Comparison of ENCODE assay signal across 8 cellular contexts in the genomic region with DNA sequence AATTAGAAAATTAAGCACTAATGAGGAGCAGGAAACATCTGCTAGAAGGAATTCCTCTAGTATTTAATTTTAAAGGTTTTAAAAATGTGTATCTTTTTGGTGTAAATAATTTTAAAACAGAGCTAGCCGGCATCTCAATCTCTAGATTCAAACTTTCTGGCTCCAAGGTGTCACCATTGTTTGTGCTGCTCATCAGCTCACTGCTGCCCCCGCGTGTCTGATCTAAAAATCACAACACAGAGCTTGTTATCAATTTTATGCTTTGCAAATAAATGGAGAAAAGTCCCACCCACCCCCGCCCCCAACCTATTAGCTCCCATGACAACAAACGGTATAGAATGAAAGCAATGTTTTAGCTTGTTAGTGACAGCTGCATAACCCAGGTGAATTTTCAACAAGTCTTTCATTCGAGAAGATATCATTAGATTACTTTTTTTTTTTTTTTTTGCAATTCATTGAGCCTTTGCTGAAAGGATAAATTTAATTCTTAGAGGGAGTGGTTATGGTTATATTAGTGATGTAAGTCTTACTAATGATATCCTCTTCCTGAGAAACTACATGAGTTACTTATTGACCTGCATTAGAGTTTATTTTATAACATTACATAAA. TPM values are rescaled to one million over a fixed set of nuclear protein-coding genes. Genes with fewer than 3 reads are reported as not detected.
DNase-seq lines count a peak whose midpoint lies in the region; ATAC-seq lines count a peak whose summit lies in the region.

No MANE protein-coding gene starts in this region.

- no peak overlapping the region for H2AK5ac ChIP-seq in mesenchymal stem cell (ENCODE audit: low read length, severe bottlenecking)

- no peak overlapping the region for H3K4me2 ChIP-seq in mesenchymal stem cell (ENCODE audit: low read length, poor library complexity, severe bottlenecking)

- no peak overlapping the region for H2BK5ac ChIP-seq in mesenchymal stem cell (ENCODE audit: low read depth, low read length, poor library complexity, severe bottlenecking)

- no peak overlapping the region for H3K18ac ChIP-seq in mesenchymal stem cell (ENCODE audit: low read depth in 1 of 2, low read length in 2 of 2)

- H2BK15ac ChIP-seq in mesenchymal stem cell (ENCODE audit: low read depth, poor library complexity, severe bottlenecking): no peak overlapping the region

- H4K91ac ChIP-seq in mesenchymal stem cell (ENCODE audit: low read length): no peak overlapping the region

- no peak overlapping the region for H3K4ac ChIP-seq in mesenchymal stem cell (ENCODE audit: low read depth in 1 of 2, low read length in 2 of 2)

- H2BK120ac ChIP-seq in mesenchymal stem cell (ENCODE audit: low read depth, low read length): no peak overlapping the region

- peaks cover 8% of the 10 kb centered on the region in 2 donors for H3K4me1 Mint-ChIP-seq in effector memory CD8-positive, alpha-beta T cell (ENCODE audit: low read depth in 2 of 2)

- H3K9me3 Mint-ChIP-seq in effector memory CD8-positive, alpha-beta T cell: no peaks in the 10 kb centered on the region

- H3K23ac ChIP-seq in mesenchymal stem cell (ENCODE audit: low read length in 2 of 2): no peak overlapping the region

- H3K27ac ChIP-seq in mesenchymal stem cell (ENCODE audit: low read length, poor library complexity, severe bottlenecking): no peak overlapping the region

- H3K27me3 ChIP-seq in mesenchymal stem cell (ENCODE audit: control insufficient read depth in 1 of 2, insufficient read depth in 1 of 2, low read length in 2 of 2): no peaks in the 10 kb centered on the region

- no peak overlapping the region for H3K14ac ChIP-seq in mesenchymal stem cell (ENCODE audit: low read length in 2 of 2)

- H3K9me3 ChIP-seq in mesenchymal stem cell (ENCODE audit: control insufficient read depth, low read length): no peaks in the 10 kb centered on the region

- peak overlapping the region; percentile 90 to 92 for H3K4me3 Mint-ChIP-seq in effector memory CD8-positive, alpha-beta T cell

- H2BK12ac ChIP-seq in mesenchymal stem cell (ENCODE audit: low read length in 2 of 2): no peak overlapping the region

- H2AFZ ChIP-seq in mesenchymal stem cell (ENCODE audit: low read depth, low read length): no peak overlapping the region

- H3K36me3 ChIP-seq in mesenchymal stem cell (ENCODE audit: control insufficient read depth in 1 of 2, insufficient read depth in 2 of 2, low read depth in 1 of 2, low read length in 2 of 2): no peaks in the 10 kb centered on the region

- peak overlapping the region in 1 of 2 experiments; percentile 76 for H3K4me3 ChIP-seq in mesenchymal stem cell (ENCODE audit: insufficient read depth in 1 of 2, low read depth in 1 of 2, low read length in 2 of 2)

- peaks cover 5% of the 10 kb centered on the region for H3K36me3 Mint-ChIP-seq in effector memory CD8-positive, alpha-beta T cell (ENCODE audit: insufficient read depth)

- H3K4me1 ChIP-seq in mesenchymal stem cell (ENCODE audit: control insufficient read depth, insufficient read depth, low read depth, low read length): peaks cover 4% of the 10 kb centered on the region

- 0% methylated on average over 3 of the region's 6 CpGs for WGBS in mesenchymal stem cell

- H3K9ac ChIP-seq in mesenchymal stem cell (ENCODE audit: low read length): peak overlapping the region; percentile 89

- peaks cover 3 to 10% of the 10 kb centered on the region in 2 donors for H3K27me3 Mint-ChIP-seq in effector memory CD8-positive, alpha-beta T cell

- peak overlapping the region; percentile 83 to 93 for H3K27ac Mint-ChIP-seq in effector memory CD8-positive, alpha-beta T cell

- H3K79me1 ChIP-seq in mesenchymal stem cell (replicated peaks; ENCODE audit: low read length, poor library complexity, severe bottlenecking): no peaks in the 10 kb centered on the region

- H4K8ac ChIP-seq in mesenchymal stem cell (ENCODE audit: low read length): no peak overlapping the region

- ATAC-seq in effector memory CD8-positive, alpha-beta T cell (replicated peaks): peak; percentile 83

- DNase-seq in Daoy (ENCODE audit: low read depth) (peak; percentile 85), HS-5 (ENCODE audit: low read depth) (peak; percentile 56), NCI-H82 treated with DMSO at 0.1 percent for 48 hours (lab: John Stamatoyannopoulos, UW; ENCODE audit: unreplicated experiment) (peak; percentile 53), mesenchymal stem cell (peak; percentile 77), cortex of kidney (lab: John Stamatoyannopoulos, UW) (no peak)
- DNase-seq in activated CD8-positive, alpha-beta memory T cell treated with anti-CD3 and anti-CD28 coated beads for 1 hour (ENCODE audit: extremely low read depth in 1 of 2, low read depth in 1 of 2): peak; percentile 79 to 82
- DNase-seq in effector memory CD8-positive, alpha-beta T cell: peak; percentile 87 to 93 (median 90)
- DNase-seq in stimulated activated CD8-positive, alpha-beta memory T cell treated with anti-CD3 and anti-CD28 coated beads, Interleukin-12 subunit alpha, Interleukin-12 subunit beta, amount 100 ng/mL, for 1 hour (ENCODE audit: low read depth): peak; percentile 80

RNA-seq across cellular contexts. Expression of a gene that starts 11.3 kb away (rescaled TPM):
- total RNA-seq in Daoy (2014; rRNA removed; shearing (Covaris generic)): not detected in 2 replicates
- not detected for polyA plus RNA-seq in mesenchymal stem cell (2013, experiment 1 of 2)
- polyA plus RNA-seq in mesenchymal stem cell (2013, experiment 2 of 2): 0.08 TPM

RNA-seq across cellular contexts. Expression of a gene that starts 29.6 kb away (rescaled TPM):
- 44.9 and 51.2 TPM in 2 replicates for total RNA-seq in Daoy (2014; rRNA removed; shearing (Covaris generic))
- 18.3 TPM for polyA plus RNA-seq in mesenchymal stem cell (2013, experiment 1 of 2)
- 17.2 TPM for polyA plus RNA-seq in mesenchymal stem cell (2013, experiment 2 of 2)
